Comparison of ENCODE assay signal across 8 cellular contexts in genomic region chr7:7968544-7969305, GRCh38. TPM values are rescaled to one million over a fixed set of nuclear protein-coding genes. Genes with fewer than 3 reads are reported as not detected.
A peak's percentile ranks its signal among the peaks of the same experiment; 100 is the strongest.
DNase-seq lines count a peak whose midpoint lies in the region; ATAC-seq and TF ChIP-seq lines count a peak whose summit lies in the region.

GLCCI1 (plus strand) TSS chr7:7968796; CDS start chr7:7969351, 555 bp downstream.

- H3K27ac ChIP-seq in liver (ENCODE audit: low read depth in 1 of 2, low read length in 2 of 2), result peak within 1 kb of the TSS; percentile 93 to 99

- peak within 1 kb of the TSS; percentile 70 to 90 (median 83) for H3K27ac Mint-ChIP-seq in CD14-positive monocyte

- no peaks in the 10 kb centered on the region for H3K27me3 ChIP-seq in liver (ENCODE audit: control insufficient read depth in 4 of 4, insufficient read depth in 4 of 4, low read length in 3 of 4)

- peaks cover 4% of the 10 kb centered on the region for H3K4me1 Mint-ChIP-seq in CD14-positive monocyte

- H3K4me3 ChIP-seq in liver (ENCODE audit: low read depth in 1 of 3, low read length in 3 of 3), result peak within 1 kb of the TSS; percentile 91 to 96 (median 94)

- no peak for TF ChIP-seq CTCF in CD14-positive monocyte (IDR thresholded peaks at IDR 0.05)
- no peak for TF ChIP-seq CTCF in liver (IDR thresholded peaks at IDR 0.05; ENCODE audit: low read depth, low read length, missing input control)

- peak within 1 kb of the TSS; percentile 93 to 98 for H3K4me3 Mint-ChIP-seq in CD14-positive monocyte

- DNase-seq in CD14-positive monocyte (ENCODE audit: low spot score) (peak; percentile 92), NCI-H82 (lab: John Stamatoyannopoulos, UW) (peak; percentile 99), dermis microvascular lymphatic vessel endothelial cell (ENCODE audit: low read depth in 2 of 2) (peak; percentile 88 to 97)
- peak; percentile 96 for DNase-seq in activated CD4-positive, alpha-beta T cell treated with anti-CD3 and anti-CD28 coated beads, Interleukin-2, amount 50 U/mL, for 48 hours
- DNase-seq in stimulated activated CD4-positive, alpha-beta T cell treated with anti-CD3 and anti-CD28 coated beads, Interleukin-4, amount 100 ng/mL, for 24 hours, result peak; percentile 97

- H3K9me3 ChIP-seq in liver (ENCODE audit: control insufficient read depth in 4 of 4, low read length in 3 of 4), result no peaks in the 10 kb centered on the region

- peak within 1 kb of the TSS; percentile 90 to 98 for H3K9ac ChIP-seq in liver (ENCODE audit: low read depth in 1 of 2, low read length in 2 of 2)

- peak; percentile 36 to 37 for TF ChIP-seq RAD21 in liver (IDR thresholded peaks at IDR 0.05)

- H3K27me3 Mint-ChIP-seq in CD14-positive monocyte (ENCODE audit: low read depth in 3 of 3), result peaks cover 0 to 1% (median 0%) of the 10 kb centered on the region in 3 donors

- H3K9me3 Mint-ChIP-seq in CD14-positive monocyte, result no peaks in the 10 kb centered on the region

- intact Hi-C loops in CD14-positive monocyte (cut with micrococcal nuclease), result loop anchor here (2.0 to 10.0 kb wide), 3 partner anchors 216 to 404 kb away; partner anchors contain the start of genes UMAD1 (in 2 of the 2) and MIOS (in 1 of the 2)

- H3K36me3 ChIP-seq in liver (ENCODE audit: control insufficient read depth in 4 of 4, insufficient read depth in 3 of 4, low read depth in 1 of 4, low read length in 3 of 4), result no peaks in the 10 kb centered on the region

- under 1% methylated on average over 75 of the region's 77 CpGs for WGBS in liver

- H3K36me3 Mint-ChIP-seq in CD14-positive monocyte, result no peaks in the 10 kb centered on the region

- H3K4me1 ChIP-seq in liver (ENCODE audit: control insufficient read depth in 4 of 4, insufficient read depth in 4 of 4, low read length in 3 of 4), result peaks cover 0 to 22% (median 8%) of the 10 kb centered on the region in 4 donors

- ATAC-seq in GM19397 (IDR thresholded peaks at IDR 0.05; ENCODE audit: unreplicated experiment) (peak; percentile 75), HG03571 (IDR thresholded peaks at IDR 0.05; ENCODE audit: unreplicated experiment) (peak; percentile 79)

TF ChIP-seq in liver, 16 proteins besides CTCF, POLR2A, EP300 and RAD21:
- TF ChIP-seq, protein P1, sequence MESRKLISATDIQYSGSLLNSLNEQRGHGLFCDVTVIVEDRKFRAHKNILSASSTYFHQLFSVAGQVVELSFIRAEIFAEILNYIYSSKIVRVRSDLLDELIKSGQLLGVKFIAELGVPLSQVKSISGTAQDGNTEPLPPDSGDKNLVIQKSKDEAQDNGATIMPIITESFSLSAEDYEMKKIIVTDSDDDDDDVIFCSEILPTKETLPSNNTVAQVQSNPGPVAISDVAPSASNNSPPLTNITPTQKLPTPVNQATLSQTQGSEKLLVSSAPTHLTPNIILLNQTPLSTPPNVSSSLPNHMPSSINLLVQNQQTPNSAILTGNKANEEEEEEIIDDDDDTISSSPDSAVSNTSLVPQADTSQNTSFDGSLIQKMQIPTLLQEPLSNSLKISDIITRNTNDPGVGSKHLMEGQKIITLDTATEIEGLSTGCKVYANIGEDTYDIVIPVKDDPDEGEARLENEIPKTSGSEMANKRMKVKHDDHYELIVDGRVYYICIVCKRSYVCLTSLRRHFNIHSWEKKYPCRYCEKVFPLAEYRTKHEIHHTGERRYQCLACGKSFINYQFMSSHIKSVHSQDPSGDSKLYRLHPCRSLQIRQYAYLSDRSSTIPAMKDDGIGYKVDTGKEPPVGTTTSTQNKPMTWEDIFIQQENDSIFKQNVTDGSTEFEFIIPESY (IDR thresholded peaks at IDR 0.05), result no peak
- TF ChIP-seq TAF1 (conservative IDR thresholded peaks at IDR 0.05) (peak; percentile 54), MAX (IDR thresholded peaks at IDR 0.05) (no peak), EGR1 (IDR thresholded peaks at IDR 0.05; ENCODE audit: low read depth in 2 of 2) (peak in 1 of 2 donors; percentile 29), SP1 (IDR thresholded peaks at IDR 0.05) (peak; percentile 99), REST (IDR thresholded peaks at IDR 0.05) (peak; percentile 45), NR2F2 (IDR thresholded peaks at IDR 0.05) (no peak), GABPA (IDR thresholded peaks at IDR 0.05 in 1 of 2, conservative IDR thresholded peaks at IDR 0.05 in 1 of 2) (peak in 1 of 2 donors; percentile 25), HNF4G (IDR thresholded peaks at IDR 0.05) (no peak), RXRA (IDR thresholded peaks at IDR 0.05) (peak in 1 of 2 donors; percentile 9), FOXA2 (IDR thresholded peaks at IDR 0.05) (no peak), JUND (IDR thresholded peaks at IDR 0.05) (no peak), YY1 (IDR thresholded peaks at IDR 0.05) (peak; percentile 52), FOXA1 (IDR thresholded peaks at IDR 0.05) (no peak), HNF4A (conservative IDR thresholded peaks at IDR 0.05) (peak in 1 of 2 donors; percentile 13)
- TF ChIP-seq, protein P2, sequence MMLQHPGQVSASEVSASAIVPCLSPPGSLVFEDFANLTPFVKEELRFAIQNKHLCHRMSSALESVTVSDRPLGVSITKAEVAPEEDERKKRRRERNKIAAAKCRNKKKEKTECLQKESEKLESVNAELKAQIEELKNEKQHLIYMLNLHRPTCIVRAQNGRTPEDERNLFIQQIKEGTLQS (IDR thresholded peaks at IDR 0.05), result no peak
TF ChIP-seq in liver: peak in this region for 8.

RNA-seq across cellular contexts. Expression of gene GLCCI1, which starts in this region (rescaled TPM):
- polyA plus RNA-seq in CD14-positive monocyte, result 1 to 10 TPM in 1 of 2 donors, under 1 TPM in 1; 0.89 to 1.1 TPM
- 0.39 and 1.3 TPM in 2 replicates for total RNA-seq in dermis microvascular lymphatic vessel endothelial cell
- 1 to 10 TPM; 4.9 to 5.9 TPM for total RNA-seq in liver
- polyA plus RNA-seq in liver, result 1 to 10 TPM; 1.4 to 3.6 TPM

Comparison
In these comparisons a context has a peak if more than half of its experiments do, and no peak if none do; other contexts are left out.
1. Peak in every context shown above with its lines: DNase-seq, ATAC-seq, H3K4me3 ChIP-seq and H3K27ac ChIP-seq.